In genomic region chr12:51062631-51063397, GRCh38 we compare ENCODE assay signal across 1 cellular context.
TF ChIP-seq lines count a peak whose summit lies in the region.

No MANE protein-coding gene starts in this region.

TF ChIP-seq in endothelial cell of umbilical vein, 7 proteins besides CTCF, POLR2A, EP300 and RAD21:
- no peak for TF ChIP-seq JUN (IDR thresholded peaks at IDR 0.05; ENCODE audit: borderline replicate concordance, insufficient read depth, insufficient read length, low read depth)
- peak; percentile 22 for TF ChIP-seq POLR2AphosphoS5 (IDR thresholded peaks at IDR 0.05; ENCODE audit: insufficient read depth, low read depth, low read length)
